8 cellular contexts compared by ENCODE assay signal in genomic region chr1:26363549-26364448, GRCh38. TPM values are rescaled to one million over a fixed set of nuclear protein-coding genes. Genes with fewer than 3 reads are reported as not detected.
DNase-seq lines count a peak whose midpoint lies in the region; ATAC-seq and TF ChIP-seq lines count a peak whose summit lies in the region.

No MANE protein-coding gene starts in this region.

- H3K4me3 Mint-ChIP-seq in brain (peak overlapping the region in 1 of 5 experiments; percentile 8), immature natural killer cell (peak overlapping the region in 2 of 5 donors; percentile 66 to 69)

- TF ChIP-seq CTCF in VCaP (conservative IDR thresholded peaks at IDR 0.05) = peak; percentile 91
- peak; percentile 81 to 92 for TF ChIP-seq CTCF in brain (conservative IDR thresholded peaks at IDR 0.05)

- peaks cover 10% of the 10 kb centered on the region for H3K4me1 Mint-ChIP-seq in brain
- H3K4me1 Mint-ChIP-seq in immature natural killer cell = peaks cover 35 to 73% of the 10 kb centered on the region in 2 donors

- H3K9me3 Mint-ChIP-seq in brain = peaks cover 0 to 8% (median 0%) of the 10 kb centered on the region in 5 experiments
- peaks cover 0 to 4% (median 0%) of the 10 kb centered on the region in 6 donors for H3K9me3 Mint-ChIP-seq in immature natural killer cell

- peaks cover 57% of the 10 kb centered on the region for H3K27me3 Mint-ChIP-seq in brain
- H3K27me3 Mint-ChIP-seq in immature natural killer cell (ENCODE audit: low read depth in 3 of 3) = peaks cover 18 to 53% (median 21%) of the 10 kb centered on the region in 3 donors

- H3K27ac Mint-ChIP-seq in brain (peak overlapping the region in 1 of 5 experiments; percentile 55), immature natural killer cell (peak overlapping the region in 2 of 6 donors; percentile 60 to 63)

- no peak for ATAC-seq in GM19351 (IDR thresholded peaks at IDR 0.05; ENCODE audit: unreplicated experiment)

- H3K36me3 Mint-ChIP-seq in brain (no peaks in the 10 kb centered on the region), immature natural killer cell (peaks cover 0 to 4% (median 4%) of the 10 kb centered on the region in 3 donors)

- H3K27ac ChIP-seq in VCaP = no peak overlapping the region

- peak; percentile 67 for DNase-seq in NCI-H1436 (lab: John Stamatoyannopoulos, UW)
- DNase-seq in NCI-H1436 treated with DMSO at 0.1 percent for 48 hours (lab: John Stamatoyannopoulos, UW) = no peak
- peak; percentile 35 for DNase-seq in NCI-H128 (lab: John Stamatoyannopoulos, UW; ENCODE audit: unreplicated experiment)
- peak; percentile 80 to 82 (median 81) for DNase-seq in immature natural killer cell
- peak; percentile 71 to 83 (median 78) for DNase-seq in stimulated activated CD4-positive, alpha-beta T cell treated with anti-CD3 and anti-CD28 coated beads, Interleukin-1b, Interleukin-23, amount 100 ng/mL, for 24 hours (ENCODE audit: low read depth in 4 of 4, low spot score in 1 of 4)

RNA-seq across cellular contexts. Expression of gene ZNF683, which starts 8.8 kb away (rescaled TPM):
- polyA plus RNA-seq in brain (ENCODE audit: insufficient read depth, low read depth, low replicate concordance) = not detected
- polyA plus RNA-seq in immature natural killer cell = 10 to 100 TPM in 2 of 3 donors, 1 to 10 TPM in 1; 4.1 to 61.3 (median 24.2) TPM

RNA-seq across cellular contexts. Expression of gene CRYBG2, which starts 9.9 kb away (rescaled TPM):
- polyA plus RNA-seq in brain (ENCODE audit: insufficient read depth, low read depth, low replicate concordance) (3.6 TPM), immature natural killer cell (1 to 10 TPM in 2 of 3 donors, not detected in 1; 1.2 to 1.3 TPM)

RNA-seq across cellular contexts. Expression of gene CD52, which starts 46.0 kb away (rescaled TPM):
- polyA plus RNA-seq in brain (ENCODE audit: insufficient read depth, low read depth, low replicate concordance) (3.6 TPM), immature natural killer cell (1,000 to 10,000 TPM; 3,509 to 3,975 (median 3,639) TPM)

RNA-seq across cellular contexts. Expression of gene LIN28A, which starts 46.8 kb away (rescaled TPM):
- polyA plus RNA-seq in brain (ENCODE audit: insufficient read depth, low read depth, low replicate concordance) = not detected
- not detected for polyA plus RNA-seq in immature natural killer cell

RNA-seq across cellular contexts. Expression of gene UBXN11, which starts 57.4 kb away (rescaled TPM):
- polyA plus RNA-seq in brain (ENCODE audit: insufficient read depth, low read depth, low replicate concordance) (31.6 TPM), immature natural killer cell (1 to 10 TPM; 5.7 to 8.8 (median 8.3) TPM)

Comparison
In these comparisons a context has a peak if more than half of its experiments do, and no peak if none do; other contexts are left out.
1. RNA of gene CD52, which starts 46.0 kb away (polyA plus RNA-seq): 3,509 to 3,975 TPM in immature natural killer cell; 3.6 TPM in brain (single experiment); every median in the first group is over 100 times any median in the second.